38 cellular contexts compared by ENCODE assay signal in genomic region chr3:40377822-40378221, GRCh38. TPM values are rescaled to one million over a fixed set of nuclear protein-coding genes. Genes with fewer than 3 reads are reported as not detected.
"Had no signal": no experiment of that assay in that cellular context is flagged by ENCODE, and none has a peak within 500 bp of the region (broad histone marks: within the 10 kb centered on the region; RNA-seq: fewer than 3 reads in every experiment).

No MANE protein-coding gene starts in this region.

- H3K9me3 ChIP-seq: MG63 had no signal

- H3K4me3 ChIP-seq: MG63 had no signal

- H3K36me3 ChIP-seq: MG63 had no signal

- DNase-seq: Karpas-422, Kasumi-1, MG63, MM.1S, MV-4-11, NCI-H1048, NCI-H1092, NCI-H1092 treated with DMSO at 0.1 percent for 48 hours, NCI-H1105, NCI-H1105 treated with DMSO at 0.1 percent for 48 hours, NCI-H1417, NCI-H1417 treated with DMSO at 0.1 percent for 48 hours, NCI-H1436, NCI-H1436 treated with DMSO at 0.1 percent for 48 hours, NCI-H146, NCI-H1694, NCI-H1694 treated with DMSO at 0.1 percent for 48 hours, NCI-H187, NCI-H187 treated with DMSO at 0.1 percent for 48 hours, NCI-H1930, NCI-H2029, NCI-H2029 treated with DMSO at 0.1 percent for 48 hours, NCI-H2081, NCI-H2081 treated with DMSO at 0.1 percent for 48 hours, NCI-H2107, NCI-H2171, NCI-H2171 treated with DMSO at 0.1 percent for 48 hours, NCI-H2227 treated with DMSO at 0.1 percent for 48 hours, NCI-H226, NCI-H345, NCI-H446, NCI-H446 treated with DMSO at 0.1 percent for 48 hours, NCI-H510A, NCI-H510A treated with DMSO at 0.1 percent for 48 hours, NCI-H524 had no signal

- H3K27me3 ChIP-seq: MG63 had no signal

RNA-seq across cellular contexts. Expression of gene ENTPD3, which starts 9.2 kb away (rescaled TPM):
- total RNA-seq: LHCN-M2, M059J, NCI-H460 had no signal
